In genomic region chr19:8571006-8571411, GRCh38 we compare ENCODE assay signal across 8 cellular contexts. TPM values are rescaled to one million over a fixed set of nuclear protein-coding genes. Genes with fewer than 3 reads are reported as not detected.
DNase-seq lines count a peak whose midpoint lies in the region; ATAC-seq and TF ChIP-seq lines count a peak whose summit lies in the region.

No MANE protein-coding gene starts in this region.

- H3K27ac ChIP-seq in liver (ENCODE audit: low read depth in 1 of 2, low read length in 2 of 2): peak overlapping the region; percentile 6 to 26
- no peak overlapping the region for H3K27ac ChIP-seq in uterus
- H3K27ac ChIP-seq in RWPE1: no peak overlapping the region

- intact Hi-C loops in uterus (cut with DNase I; ENCODE audit: low total_unique reads): no loop called here

- TF ChIP-seq CTCF in liver (IDR thresholded peaks at IDR 0.05; ENCODE audit: low read depth, low read length, missing input control): no peak
- no peak for TF ChIP-seq CTCF in uterus (IDR thresholded peaks at IDR 0.05)
- no peak for TF ChIP-seq CTCF in RWPE1 (conservative IDR thresholded peaks at IDR 0.05; ENCODE audit: low read depth)

- 24% methylated on average over 5 of the region's 5 CpGs for WGBS in liver

- no peaks in the 10 kb centered on the region for H3K36me3 ChIP-seq in liver (ENCODE audit: control insufficient read depth in 4 of 4, insufficient read depth in 3 of 4, low read depth in 1 of 4, low read length in 3 of 4)
- no peaks in the 10 kb centered on the region for H3K36me3 ChIP-seq in uterus

- in situ Hi-C loops in ACHN (cut with HindIII; ENCODE audit: low pct_ligation_motif_present, low pct_unique_long_range_greater_than_20kb, low sequenced_read_pairs): no loop called here

- ATAC-seq in GM18505 (IDR thresholded peaks at IDR 0.05; ENCODE audit: unreplicated experiment): no peak

- H3K4me3 ChIP-seq in liver (ENCODE audit: low read depth in 1 of 3, low read length in 3 of 3): no peak overlapping the region
- H3K4me3 ChIP-seq in uterus: no peak overlapping the region

- TF ChIP-seq POLR2A in uterus (IDR thresholded peaks at IDR 0.05): no peak
- TF ChIP-seq POLR2A in GM18505 (IDR thresholded peaks at IDR 0.05; ENCODE audit: borderline replicate concordance, extremely low read depth, insufficient read depth, insufficient read length): no peak

- H3K4me1 ChIP-seq in liver (ENCODE audit: control insufficient read depth in 4 of 4, insufficient read depth in 4 of 4, low read length in 3 of 4) (peaks cover 0 to 3% (median 0%) of the 10 kb centered on the region in 4 donors), uterus (no peaks in the 10 kb centered on the region)

- no peaks in the 10 kb centered on the region for H3K27me3 ChIP-seq in liver (ENCODE audit: control insufficient read depth in 4 of 4, insufficient read depth in 4 of 4, low read length in 3 of 4)
- no peaks in the 10 kb centered on the region for H3K27me3 ChIP-seq in uterus

- CTCF ChIA-PET in RWPE1 (lab: Yijun Ruan, JAX): interaction anchor here (0.6 kb wide), 1 partner anchor 10 kb away, joined by 5 read pairs; no protein-coding TSS in a partner anchor

- TF ChIP-seq RAD21 in liver (IDR thresholded peaks at IDR 0.05): peak in 1 of 2 donors; percentile 7

- DNase-seq in CD1c-positive myeloid dendritic cell (ENCODE audit: extremely low spot score) (peak; percentile 89), OCI-M1 (lab: John Stamatoyannopoulos, UW) (peak; percentile 90), uterus (no peak), ACHN (no peak), RWPE1 (ENCODE audit: low spot score) (no peak)
- DNase-seq in activated effector memory CD4-positive, alpha-beta T cell treated with Interleukin-2 at 50 U/mL for 16 hours: peak; percentile 63

- H3K9ac ChIP-seq in liver (ENCODE audit: low read depth in 1 of 2, low read length in 2 of 2): no peak overlapping the region

- POLR2A ChIA-PET in RWPE1 (lab: Yijun Ruan, JAX; ENCODE audit: low non-redundant PET): no interaction called here

- H3K9me3 ChIP-seq in liver (ENCODE audit: control insufficient read depth in 4 of 4, low read length in 3 of 4) (no peaks in the 10 kb centered on the region), uterus (no peaks in the 10 kb centered on the region)

TF ChIP-seq in liver, 16 proteins besides CTCF, POLR2A, EP300 and RAD21:
- TF ChIP-seq ZBTB33 (IDR thresholded peaks at IDR 0.05) (no peak), FOXA2 (IDR thresholded peaks at IDR 0.05) (no peak), SP1 (IDR thresholded peaks at IDR 0.05) (no peak), NR2F2 (IDR thresholded peaks at IDR 0.05) (no peak), MAX (IDR thresholded peaks at IDR 0.05) (no peak), EGR1 (IDR thresholded peaks at IDR 0.05; ENCODE audit: low read depth in 2 of 2) (no peak), TAF1 (conservative IDR thresholded peaks at IDR 0.05) (no peak), JUND (IDR thresholded peaks at IDR 0.05) (no peak), HNF4A (conservative IDR thresholded peaks at IDR 0.05) (no peak), GABPA (IDR thresholded peaks at IDR 0.05 in 1 of 2, conservative IDR thresholded peaks at IDR 0.05 in 1 of 2) (no peak)

RNA-seq across cellular contexts. Expression of gene MYO1F, which starts 6.2 kb away (rescaled TPM):
- 10 to 100 TPM; 17.9 to 20.4 TPM for total RNA-seq in liver
- polyA plus RNA-seq in liver: 1 to 10 TPM; 6.1 to 6.2 TPM
- total RNA-seq in uterus: 10 to 100 TPM in 1 of 4 donors, 1 to 10 TPM in 3; 4.1 to 45.9 (median 7.5) TPM

RNA-seq across cellular contexts. Expression of gene ADAMTS10, which starts 39.5 kb away (rescaled TPM):
- 10 to 100 TPM in 1 of 2 donors, 1 to 10 TPM in 1; 4.7 to 10.1 TPM for total RNA-seq in liver
- polyA plus RNA-seq in liver: 1 to 10 TPM; 1.2 to 2.6 TPM
- 10 to 100 TPM; 13.2 to 70.4 (median 52.7) TPM for total RNA-seq in uterus

RNA-seq across cellular contexts. Expression of gene ZNF414, which starts 57.0 kb away (rescaled TPM):
- total RNA-seq in liver (10 to 100 TPM in 1 of 2 donors, 1 to 10 TPM in 1; 3.5 to 10.3 TPM), uterus (100 to 1,000 TPM in 1 of 4 donors, 10 to 100 TPM in 3; 11.6 to 275 (median 24.4) TPM)
- polyA plus RNA-seq in liver: 10 to 100 TPM in 1 of 2 donors, 1 to 10 TPM in 1; 4.1 to 16.0 TPM

RNA-seq across cellular contexts. Expression of gene NFILZ, which starts 59.4 kb away (rescaled TPM):
- total RNA-seq in liver (not detected), uterus (not detected)
- not detected for polyA plus RNA-seq in liver

Comparison
In these comparisons a context has a peak if more than half of its experiments do, and no peak if none do; other contexts are left out.
1. DNase-seq: peak in CD1c-positive myeloid dendritic cell (single experiment), OCI-M1 (single experiment) and activated effector memory CD4-positive, alpha-beta T cell treated with Interleukin-2 at 50 U/mL for 16 hours (single experiment); none in uterus (0 of 2), ACHN (single experiment) and RWPE1 (single experiment).
2. H3K27ac ChIP-seq: peak in liver (2 of 2); none in uterus (0 of 2) and RWPE1 (single experiment).